Comparison of ENCODE assay signal across 8 cellular contexts in the genomic region with DNA sequence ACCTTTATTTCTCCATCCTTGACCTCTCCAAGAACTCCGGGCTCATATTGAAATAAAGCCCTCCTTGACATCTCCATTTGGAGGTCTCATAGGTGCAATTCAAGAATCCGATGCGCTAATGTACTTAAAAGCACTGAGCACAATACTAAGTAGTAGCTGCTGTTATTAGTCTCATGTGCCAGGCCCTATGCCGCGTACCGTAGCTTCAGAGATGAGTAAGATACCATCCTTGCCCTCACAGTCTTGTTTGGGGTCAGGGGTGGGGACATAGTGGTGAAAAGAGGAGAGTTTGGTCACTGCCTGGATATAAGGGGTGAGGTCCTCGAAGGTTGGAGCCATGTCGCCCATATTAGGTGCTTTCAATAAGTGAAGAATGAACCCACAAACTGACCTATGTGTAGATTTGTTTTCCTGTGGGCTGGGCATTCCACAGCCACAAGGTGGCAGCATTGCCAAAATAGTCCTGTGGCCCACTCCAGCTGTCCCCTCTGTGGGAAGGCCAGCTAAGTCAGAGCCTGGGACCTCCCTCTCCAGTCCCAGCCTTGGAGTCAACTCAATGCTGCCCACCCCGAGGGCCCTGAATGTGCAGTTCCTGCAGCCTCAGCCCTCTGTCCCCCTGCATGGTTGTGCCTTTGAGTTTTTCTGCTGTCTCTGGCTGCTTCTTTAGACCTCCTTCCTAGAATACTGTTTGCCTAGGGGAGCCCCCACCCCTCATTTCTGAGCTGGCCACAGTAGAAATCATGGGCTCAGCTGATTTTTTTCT. TPM values are rescaled to one million over a fixed set of nuclear protein-coding genes. Genes with fewer than 3 reads are reported as not detected.
DNase-seq lines count a peak whose midpoint lies in the region; ATAC-seq and TF ChIP-seq lines count a peak whose summit lies in the region.

No MANE protein-coding gene starts in this region.

- H3K9me3 ChIP-seq in left lung: no peaks in the 10 kb centered on the region

- H3K4me3 Mint-ChIP-seq in activated CD4-positive, alpha-beta T cell treated with anti-CD3 and anti-CD28 coated beads for 36 hours: no peak overlapping the region

- DNase-seq in DMS 273 (lab: John Stamatoyannopoulos, UW; ENCODE audit: unreplicated experiment): peak; percentile 85
- DNase-seq in DMS 273 treated with DMSO at 0.1 percent for 48 hours (lab: John Stamatoyannopoulos, UW): no peak
- peak; percentile 74 for DNase-seq in NCI-H345 (lab: John Stamatoyannopoulos, UW)
- DNase-seq in activated CD4-positive, alpha-beta T cell treated with anti-CD3 and anti-CD28 coated beads for 36 hours: peak; percentile 74
- DNase-seq in coronary artery (ENCODE audit: low spot score): peak; percentile 85
- peak; percentile 75 to 86 for DNase-seq in left lung
- peak; percentile 32 for DNase-seq in stimulated activated CD8-positive, alpha-beta memory T cell treated with anti-CD3 and anti-CD28 coated beads, Interleukin-15, amount 100 ng/mL, for 1 hour (ENCODE audit: low read depth)

- H3K27me3 Mint-ChIP-seq in activated CD4-positive, alpha-beta T cell treated with anti-CD3 and anti-CD28 coated beads for 36 hours: no peaks in the 10 kb centered on the region

- H3K36me3 ChIP-seq in left lung: peaks cover 0 to 4% of the 10 kb centered on the region in 2 donors

- intact Hi-C loops in activated CD4-positive, alpha-beta T cell treated with anti-CD3 and anti-CD28 coated beads for 36 hours (cut with DNase I, micrococcal nuclease): loop anchor here (1.0 to 10.0 kb wide), 6 partner anchors 42 to 680 kb away; partner anchors contain the start of gene ST3GAL4 (in 1 of the 2)
- intact Hi-C loops in left lung (cut with DNase I): loop anchor here in 1 of 2 donors (5.0 to 10.0 kb wide), 2 partner anchors 124 to 172 kb away; no protein-coding TSS in a partner anchor

- TF ChIP-seq CTCF in coronary artery (IDR thresholded peaks at IDR 0.05) (peak; percentile 77), left lung (IDR thresholded peaks at IDR 0.05) (peak; percentile 83 to 84)

- ATAC-seq in HG02798 (IDR thresholded peaks at IDR 0.05; ENCODE audit: poor library complexity, unreplicated experiment) (peak; percentile 39), left lung (peak; percentile 96)
- ATAC-seq in activated CD4-positive, alpha-beta T cell treated with anti-CD3 and anti-CD28 coated beads for 36 hours: peak; percentile 60

- H3K27me3 ChIP-seq in left lung: no peaks in the 10 kb centered on the region

- CTCF ChIA-PET in activated CD4-positive, alpha-beta T cell treated with anti-CD3 and anti-CD28 coated beads for 36 hours (lab: Charles Lee): interaction anchor here (0.7 to 3.3 kb wide), 19 partner anchors 9 to 680 kb away, joined by 3 to 19 read pairs (median 3); partner anchors contain the start of genes ST3GAL4 and TIRAP

- H3K36me3 Mint-ChIP-seq in activated CD4-positive, alpha-beta T cell treated with anti-CD3 and anti-CD28 coated beads for 36 hours (ENCODE audit: low read depth): peaks cover 34% of the 10 kb centered on the region

- POLR2A ChIA-PET in activated CD4-positive, alpha-beta T cell treated with anti-CD3 and anti-CD28 coated beads for 36 hours (lab: Charles Lee): interaction anchor here (0.7 kb wide), 1 partner anchor 86 kb away, joined by 3 read pairs; no protein-coding TSS in a partner anchor

- peaks cover 17% of the 10 kb centered on the region for H3K4me1 Mint-ChIP-seq in activated CD4-positive, alpha-beta T cell treated with anti-CD3 and anti-CD28 coated beads for 36 hours

- no peaks in the 10 kb centered on the region for H3K9me3 Mint-ChIP-seq in activated CD4-positive, alpha-beta T cell treated with anti-CD3 and anti-CD28 coated beads for 36 hours (ENCODE audit: low read depth)

- H3K27ac ChIP-seq in coronary artery: no peak overlapping the region
- peak overlapping the region in 1 of 2 donors; percentile 76 for H3K27ac ChIP-seq in left lung

- H3K27ac Mint-ChIP-seq in activated CD4-positive, alpha-beta T cell treated with anti-CD3 and anti-CD28 coated beads for 36 hours: no peak overlapping the region

- no peak overlapping the region for H3K4me3 ChIP-seq in coronary artery
- H3K4me3 ChIP-seq in left lung: no peak overlapping the region

- peaks cover 0 to 47% of the 10 kb centered on the region in 2 donors for H3K4me1 ChIP-seq in left lung

RNA-seq across cellular contexts. Expression of gene DCPS, which starts 6.5 kb away (rescaled TPM):
- 10 to 100 TPM; 29.7 to 39.3 TPM for total RNA-seq in activated CD4-positive, alpha-beta T cell treated with anti-CD3 and anti-CD28 coated beads for 36 hours
- 10 to 100 TPM; 16.4 to 18.0 TPM for total RNA-seq in left lung

RNA-seq across cellular contexts. Expression of gene TIRAP, which starts 27.5 kb away (rescaled TPM):
- total RNA-seq in activated CD4-positive, alpha-beta T cell treated with anti-CD3 and anti-CD28 coated beads for 36 hours: 1 to 10 TPM; 5.3 to 7.5 TPM
- total RNA-seq in left lung: 10 to 100 TPM in 1 of 2 donors, 1 to 10 TPM in 1; 8.5 to 15.4 TPM

RNA-seq across cellular contexts. Expression of gene FOXRED1, which starts 41.5 kb away (rescaled TPM):
- 10 to 100 TPM; 39.0 to 43.7 TPM for total RNA-seq in activated CD4-positive, alpha-beta T cell treated with anti-CD3 and anti-CD28 coated beads for 36 hours
- 10 to 100 TPM; 19.6 to 24.2 TPM for total RNA-seq in left lung

RNA-seq across cellular contexts. Expression of gene SRPRA, which starts 41.7 kb away (rescaled TPM):
- 100 to 1,000 TPM; 131 to 139 TPM for total RNA-seq in activated CD4-positive, alpha-beta T cell treated with anti-CD3 and anti-CD28 coated beads for 36 hours
- 100 to 1,000 TPM; 129 to 154 TPM for total RNA-seq in left lung

RNA-seq across cellular contexts. Expression of gene ST3GAL4, which starts 45.1 kb away (rescaled TPM):
- 1 to 10 TPM; 7.5 to 9.1 TPM for total RNA-seq in activated CD4-positive, alpha-beta T cell treated with anti-CD3 and anti-CD28 coated beads for 36 hours
- 10 to 100 TPM; 33.1 to 35.9 TPM for total RNA-seq in left lung

Comparison
In these comparisons a context has a peak if more than half of its experiments do, and no peak if none do; other contexts are left out.
1. ATAC-seq: peak in every context shown above with its lines; median percentile 96 in left lung; 60 in activated CD4-positive, alpha-beta T cell treated with anti-CD3 and anti-CD28 coated beads for 36 hours; 39 in HG02798.